22 cellular contexts compared by ENCODE assay signal in genomic region chr13:113086031-113086750, GRCh38. TPM values are rescaled to one million over a fixed set of nuclear protein-coding genes. Genes with fewer than 3 reads are reported as not detected.
DNase-seq lines count a peak whose midpoint lies in the region; ATAC-seq and TF ChIP-seq lines count a peak whose summit lies in the region.
"Had no signal": no experiment of that assay in that cellular context is flagged by ENCODE, and none has a peak within 500 bp of the region (broad histone marks: within the 10 kb centered on the region; RNA-seq: fewer than 3 reads in every experiment).

No MANE protein-coding gene starts in this region.

- CTCF ChIA-PET in SK-N-SH (lab: Yijun Ruan, JAX), result interaction anchor here (0.9 kb wide), 1 partner anchor 85 kb away, joined by 3 read pairs; no protein-coding TSS in a partner anchor

- no peak overlapping the region for H3K27ac ChIP-seq in SK-N-SH (ENCODE audit: low read depth in 2 of 2, low read length in 1 of 2)
- no peak overlapping the region for H3K27ac ChIP-seq in mesenchymal stem cell (ENCODE audit: low read length, poor library complexity, severe bottlenecking)
- H3K27ac ChIP-seq: parathyroid adenoma, SK-N-MC, transverse colon had no signal

- no peak overlapping the region for H3K4me3 Mint-ChIP-seq in type B pancreatic cell
- H3K4me3 Mint-ChIP-seq: activated naive CD4-positive, alpha-beta T cell treated with anti-CD3 and anti-CD28 coated beads, Interleukin-2, amount 50 U/mL, for 24 hours had no signal

- no peak for TF ChIP-seq POLR2A in NB4 (IDR thresholded peaks at IDR 0.05; ENCODE audit: extremely low read depth, insufficient read length)

- no peaks in the 10 kb centered on the region for H4K20me1 ChIP-seq in SK-N-SH (ENCODE audit: insufficient read depth)

- no peak overlapping the region for H3K4me2 ChIP-seq in SK-N-SH
- no peak overlapping the region for H3K4me2 ChIP-seq in mesenchymal stem cell (ENCODE audit: low read length, poor library complexity, severe bottlenecking)

- H3K36me3 Mint-ChIP-seq in type B pancreatic cell, result no peaks in the 10 kb centered on the region
- H3K36me3 Mint-ChIP-seq: activated naive CD4-positive, alpha-beta T cell treated with anti-CD3 and anti-CD28 coated beads, Interleukin-2, amount 50 U/mL, for 24 hours had no signal

- POLR2A ChIA-PET in SK-N-SH (lab: Yijun Ruan, JAX), result no interaction called here

- H3K79me2 ChIP-seq in SK-N-SH (ENCODE audit: insufficient read depth), result no peaks in the 10 kb centered on the region
- H3K79me2 ChIP-seq: parathyroid adenoma had no signal

- H2AFZ ChIP-seq in SK-N-SH (ENCODE audit: low read depth) (no peak overlapping the region), mesenchymal stem cell (ENCODE audit: low read depth, low read length) (no peak overlapping the region)
- H2AFZ ChIP-seq: parathyroid adenoma had no signal

- no peak overlapping the region for H2BK120ac ChIP-seq in mesenchymal stem cell (ENCODE audit: low read depth, low read length)

- H2BK15ac ChIP-seq in mesenchymal stem cell (ENCODE audit: low read depth, poor library complexity, severe bottlenecking), result no peak overlapping the region

- H3K9me3 ChIP-seq in SK-N-SH (no peaks in the 10 kb centered on the region), mesenchymal stem cell (ENCODE audit: control insufficient read depth, low read length) (no peaks in the 10 kb centered on the region)
- H3K9me3 ChIP-seq: transverse colon had no signal

- H3K9ac ChIP-seq in SK-N-SH (no peak overlapping the region), mesenchymal stem cell (ENCODE audit: low read length) (no peak overlapping the region)
- H3K9ac ChIP-seq: parathyroid adenoma had no signal

- no peak overlapping the region for H3K18ac ChIP-seq in mesenchymal stem cell (ENCODE audit: low read depth in 1 of 2, low read length in 2 of 2)

- no peak overlapping the region for H3K27ac Mint-ChIP-seq in type B pancreatic cell
- H3K27ac Mint-ChIP-seq: activated naive CD4-positive, alpha-beta T cell treated with anti-CD3 and anti-CD28 coated beads, Interleukin-2, amount 50 U/mL, for 24 hours had no signal

- no peaks in the 10 kb centered on the region for H3K9me3 Mint-ChIP-seq in type B pancreatic cell
- H3K9me3 Mint-ChIP-seq: activated naive CD4-positive, alpha-beta T cell treated with anti-CD3 and anti-CD28 coated beads, Interleukin-2, amount 50 U/mL, for 24 hours had no signal

- H4K91ac ChIP-seq in mesenchymal stem cell (ENCODE audit: low read length), result no peak overlapping the region

- no peaks in the 10 kb centered on the region for H3K27me3 Mint-ChIP-seq in type B pancreatic cell
- H3K27me3 Mint-ChIP-seq: activated naive CD4-positive, alpha-beta T cell treated with anti-CD3 and anti-CD28 coated beads, Interleukin-2, amount 50 U/mL, for 24 hours had no signal

- no peak for TF ChIP-seq EP300 in SK-N-SH (IDR thresholded peaks at IDR 0.05; ENCODE audit: borderline replicate concordance in 1 of 2, low read depth in 1 of 2, low read length in 1 of 2)

- H3K27me3 ChIP-seq in SK-N-SH (ENCODE audit: insufficient read depth) (no peaks in the 10 kb centered on the region), mesenchymal stem cell (ENCODE audit: control insufficient read depth in 1 of 2, insufficient read depth in 1 of 2, low read length in 2 of 2) (peaks cover 12 to 13% of the 10 kb centered on the region in 2 experiments)
- H3K27me3 ChIP-seq: transverse colon had no signal

- ATAC-seq in SK-N-SH treated with all-trans-retinoic acid at 6 μM for 48 hours, result no peak; the same call in 2 of the 3 replicates
- ATAC-seq in GM19455 (IDR thresholded peaks at IDR 0.05; ENCODE audit: unreplicated experiment), result no peak
- ATAC-seq: left lobe of liver had no signal

- H4K8ac ChIP-seq in mesenchymal stem cell (ENCODE audit: low read length), result no peak overlapping the region

- DNase-seq in SK-N-SH (no peak), NB4 (ENCODE audit: low read depth) (no peak), fibroblast of villous mesenchyme (ENCODE audit: low read depth) (no peak), type B pancreatic cell (ENCODE audit: extremely low spot score, unreplicated experiment) (no peak), mesenchymal stem cell (no peak), NCI-H1930 (lab: John Stamatoyannopoulos, UW) (no peak)
- DNase-seq: ACHN; activated T-cell treated with anti-CD3 and anti-CD28 coated beads for 4 hours; caudate nucleus; NCI-H2029; NCI-H510A treated with DMSO at 0.1 percent for 48 hours; stimulated activated naive CD4-positive, alpha-beta T cell; transverse colon had no signal

- no peaks in the 10 kb centered on the region for H3F3A ChIP-seq in SK-N-SH (replicated peaks; ENCODE audit: insufficient read depth)

- no peaks in the 10 kb centered on the region for H3K9me2 ChIP-seq in SK-N-SH

- WGBS in SK-N-SH (ENCODE audit: low lambda C conversion rate), result 62% methylated on average over 22 of the region's 32 CpGs
- WGBS in mesenchymal stem cell, result 66% methylated on average over 30 of the region's 32 CpGs

- H3K4ac ChIP-seq in mesenchymal stem cell (ENCODE audit: low read depth in 1 of 2, low read length in 2 of 2), result no peak overlapping the region

- peaks cover 10% of the 10 kb centered on the region for H3K4me1 Mint-ChIP-seq in type B pancreatic cell (ENCODE audit: unreplicated experiment)
- H3K4me1 Mint-ChIP-seq: activated naive CD4-positive, alpha-beta T cell treated with anti-CD3 and anti-CD28 coated beads, Interleukin-2, amount 50 U/mL, for 24 hours had no signal

- H2BK5ac ChIP-seq in mesenchymal stem cell (ENCODE audit: low read depth, low read length, poor library complexity, severe bottlenecking), result no peak overlapping the region

- TF ChIP-seq CTCF in SK-N-SH (IDR thresholded peaks at IDR 0.05) (peak; percentile 13; the same call in 1 of the 2 replicates), NB4 (IDR thresholded peaks at IDR 0.05; ENCODE audit: low read depth, low read length) (peak; percentile 25), fibroblast of villous mesenchyme (IDR thresholded peaks at IDR 0.05; ENCODE audit: insufficient read depth, low read depth, low read length) (peak; percentile 22), type B pancreatic cell (conservative IDR thresholded peaks at IDR 0.05) (peak; percentile 15)

- H3K4me3 ChIP-seq in SK-N-SH (ENCODE audit: low read depth in 2 of 2, low read length in 1 of 2) (no peak overlapping the region), NB4 (ENCODE audit: low read depth, low read length) (no peak overlapping the region), fibroblast of villous mesenchyme (ENCODE audit: low read depth, low read length) (no peak overlapping the region), mesenchymal stem cell (ENCODE audit: insufficient read depth in 1 of 2, low read depth in 1 of 2, low read length in 2 of 2) (no peak overlapping the region)
- H3K4me3 ChIP-seq: SK-N-MC, transverse colon had no signal

- H3K14ac ChIP-seq in mesenchymal stem cell (ENCODE audit: low read length in 2 of 2), result no peak overlapping the region

- no peaks in the 10 kb centered on the region for H3K79me1 ChIP-seq in mesenchymal stem cell (replicated peaks; ENCODE audit: low read length, poor library complexity, severe bottlenecking)

- no peak overlapping the region for H2BK12ac ChIP-seq in mesenchymal stem cell (ENCODE audit: low read length in 2 of 2)

- H3K36me3 ChIP-seq in SK-N-SH (replicated peaks in 1 of 2; ENCODE audit: control insufficient read depth in 1 of 2, insufficient read depth in 2 of 2, low read length in 1 of 2), result no peaks in the 10 kb centered on the region
- H3K36me3 ChIP-seq in mesenchymal stem cell (ENCODE audit: control insufficient read depth in 1 of 2, insufficient read depth in 2 of 2, low read depth in 1 of 2, low read length in 2 of 2), result peaks cover 0 to 2% of the 10 kb centered on the region in 2 experiments
- H3K36me3 ChIP-seq: transverse colon had no signal

- no peak for TF ChIP-seq RAD21 in SK-N-SH (IDR thresholded peaks at IDR 0.05; ENCODE audit: low read length)

- H3K23ac ChIP-seq in mesenchymal stem cell (ENCODE audit: low read length in 2 of 2), result no peak overlapping the region

- H2AK5ac ChIP-seq in mesenchymal stem cell (ENCODE audit: low read length, severe bottlenecking), result no peak overlapping the region

- H3K4me1 ChIP-seq in SK-N-SH (ENCODE audit: control insufficient read depth in 1 of 2, insufficient read depth in 2 of 2, low read depth in 1 of 2, low read length in 1 of 2), result peaks cover 0 to under 1% of the 10 kb centered on the region in 2 experiments; a peak in 1 of 4 replicates
- peaks cover 2% of the 10 kb centered on the region for H3K4me1 ChIP-seq in mesenchymal stem cell (ENCODE audit: control insufficient read depth, insufficient read depth, low read depth, low read length)
- H3K4me1 ChIP-seq: parathyroid adenoma, transverse colon had no signal

TF ChIP-seq in SK-N-SH, 30 proteins besides CTCF, POLR2A, EP300 and RAD21:
- no peak for TF ChIP-seq FOXJ3 (CRISPR knock-in tag; IDR thresholded peaks at IDR 0.05)

TF ChIP-seq in SK-N-SH treated with all-trans-retinoic acid at 6 μM for 48 hours, 23 proteins besides CTCF, POLR2A, EP300 and RAD21 (continues in another document):
- TF ChIP-seq OSR1 (CRISPR knock-in tag; IDR thresholded peaks at IDR 0.05) (no peak), POU6F1 (CRISPR knock-in tag; IDR thresholded peaks at IDR 0.05; ENCODE audit: borderline replicate concordance, low read depth) (no peak)

RNA-seq across cellular contexts. Expression of gene F7, which starts 19.4 kb away (rescaled TPM):
- 0.16 TPM in 1 of 2 replicates, not detected in the other for polyA plus RNA-seq in SK-N-SH (2012; rRNA removed)
- 0.04 TPM in 1 of 2 replicates, not detected in the other for polyA plus RNA-seq in SK-N-SH (2012; cell fraction: cytosol; rRNA removed)
- 0.02 TPM in 1 of 2 replicates, not detected in the other for polyA plus RNA-seq in SK-N-SH (2012; cell fraction: nucleus; rRNA removed)
- total RNA-seq in fibroblast of villous mesenchyme, result not detected in 2 replicates
- total RNA-seq in type B pancreatic cell (ENCODE audit: low replicate concordance), result 3.0 and 5.3 TPM in 2 replicates
- not detected for polyA plus RNA-seq in mesenchymal stem cell (2013, experiment 1 of 2)
- not detected for polyA plus RNA-seq in mesenchymal stem cell (2013, experiment 2 of 2)
- total RNA-seq: G401, M059J, transverse colon had no signal

RNA-seq across cellular contexts. Expression of gene F10, which starts 36.4 kb away (rescaled TPM):
- polyA plus RNA-seq in SK-N-SH (2012; rRNA removed), result 12.5 and 12.8 TPM in 2 replicates
- 5.8 and 9.9 TPM in 2 replicates for polyA plus RNA-seq in SK-N-SH (2012; cell fraction: cytosol; rRNA removed)
- polyA plus RNA-seq in SK-N-SH (2012; cell fraction: nucleus; rRNA removed), result 8.1 and 9.1 TPM in 2 replicates
- 8.7 and 12.5 TPM in 2 replicates for total RNA-seq in fibroblast of villous mesenchyme
- 34.4 and 53.6 TPM in 2 replicates for total RNA-seq in type B pancreatic cell (ENCODE audit: low replicate concordance)
- polyA plus RNA-seq in mesenchymal stem cell (2013, experiment 1 of 2), result 1.4 TPM
- polyA plus RNA-seq in mesenchymal stem cell (2013, experiment 2 of 2), result 1.3 TPM
- total RNA-seq: G401, HT1080 had no signal
